In genomic region chr15:70851889-70852288, GRCh38 we compare ENCODE assay signal across 19 cellular contexts. TPM values are rescaled to one million over a fixed set of nuclear protein-coding genes. Genes with fewer than 3 reads are reported as not detected.
DNase-seq lines count a peak whose midpoint lies in the region; ATAC-seq and TF ChIP-seq lines count a peak whose summit lies in the region.
"Had no signal": no experiment of that assay in that cellular context is flagged by ENCODE, and none has a peak within 500 bp of the region (broad histone marks: within the 10 kb centered on the region; RNA-seq: fewer than 3 reads in every experiment).

No MANE protein-coding gene starts in this region.

- peaks cover 29% of the 10 kb centered on the region for H3K36me3 Mint-ChIP-seq in HFFc6 (ENCODE audit: low read depth)
- H3K36me3 Mint-ChIP-seq in activated naive CD4-positive, alpha-beta T cell treated with anti-CD3 and anti-CD28 coated beads, Interleukin-2, amount 50 U/mL, for 72 hours: peaks cover 0 to 7% of the 10 kb centered on the region in 2 donors
- H3K36me3 Mint-ChIP-seq: activated naive CD8-positive, alpha-beta T cell treated with anti-CD3 and anti-CD28 coated beads for 36 hours; immature natural killer cell had no signal

- H3K27me3 ChIP-seq in gastroesophageal sphincter (no peaks in the 10 kb centered on the region), Peyer's patch (no peaks in the 10 kb centered on the region)
- H3K27me3 ChIP-seq: ovary had no signal

- no peaks in the 10 kb centered on the region; the same call in 1 of the 2 replicates for H3K27me3 Mint-ChIP-seq in HFFc6 (ENCODE audit: insufficient read depth)

- H3K36me3 ChIP-seq in gastroesophageal sphincter (peaks cover 0 to 18% of the 10 kb centered on the region in 2 donors), mucosa of descending colon (ENCODE audit: low read depth) (no peaks in the 10 kb centered on the region), Peyer's patch (no peaks in the 10 kb centered on the region)
- H3K36me3 ChIP-seq: ovary, transverse colon had no signal

- H3K4me3 ChIP-seq in astrocyte of the spinal cord (ENCODE audit: low read depth, low read length) (peak overlapping the region; percentile 67), gastroesophageal sphincter (peak overlapping the region in 1 of 2 donors; percentile 93), mucosa of descending colon (no peak overlapping the region), Peyer's patch (no peak overlapping the region)

- in situ Hi-C loops in astrocyte of the spinal cord (cut with HindIII; ENCODE audit: low sequenced_read_pairs): no loop called here

- TF ChIP-seq CTCF in HFFc6 (IDR thresholded peaks at IDR 0.05): no peak
- TF ChIP-seq CTCF in astrocyte of the spinal cord (IDR thresholded peaks at IDR 0.05; ENCODE audit: low read depth, low read length): no peak
- TF ChIP-seq CTCF in gastroesophageal sphincter (IDR thresholded peaks at IDR 0.05): no peak
- no peak for TF ChIP-seq CTCF in mucosa of descending colon (IDR thresholded peaks at IDR 0.05)
- TF ChIP-seq CTCF in Peyer's patch (IDR thresholded peaks at IDR 0.05): no peak

- H3K9me3 ChIP-seq in gastroesophageal sphincter (no peaks in the 10 kb centered on the region), mucosa of descending colon (no peaks in the 10 kb centered on the region), Peyer's patch (no peaks in the 10 kb centered on the region)
- H3K9me3 ChIP-seq: ovary, transverse colon had no signal

- no peaks in the 10 kb centered on the region for H3K9me3 Mint-ChIP-seq in HFFc6
- H3K9me3 Mint-ChIP-seq in activated naive CD4-positive, alpha-beta T cell treated with anti-CD3 and anti-CD28 coated beads, Interleukin-2, amount 50 U/mL, for 72 hours: no peaks in the 10 kb centered on the region
- H3K9me3 Mint-ChIP-seq: activated naive CD8-positive, alpha-beta T cell treated with anti-CD3 and anti-CD28 coated beads for 36 hours; dendritic cell treated with granulocyte-macrophage colony-stimulating factor and Interleukin-4, amounts not matched to agents 40 ng/mL and 50 ng/mL, for 4 days; immature natural killer cell; T-helper 1 cell treated with Interleukin-12 subunit alpha and Interleukin-12 subunit beta and Interleukin-4 antibody, amounts not matched to agents 30 μg/mL and 1 μg/mL, for 36 hours had no signal

- no peak for TF ChIP-seq EP300 in gastroesophageal sphincter (IDR thresholded peaks at IDR 0.05)

- ATAC-seq in gastroesophageal sphincter (no peak), GM21528 (IDR thresholded peaks at IDR 0.05; ENCODE audit: low FRiP score, unreplicated experiment) (no peak), mucosa of descending colon (no peak)
- no peak for ATAC-seq in activated naive CD4-positive, alpha-beta T cell treated with anti-CD3 and anti-CD28 coated beads, Interleukin-2, amount 50 U/mL, for 72 hours
- ATAC-seq: activated CD4-positive, CD25-positive, alpha-beta regulatory T cell treated with anti-CD3 and anti-CD28 coated beads, Interleukin-2, amount 50 U/mL, for 24 hours had no signal

- intact Hi-C loops in mucosa of descending colon (cut with DNase I, micrococcal nuclease): no loop called here

- 93 to 97% methylated on average over 3 to 6 of the region's 6 CpGs for WGBS in gastroesophageal sphincter (ENCODE audit: low coverage in 1 of 2), 2 donors

- H3K4me3 Mint-ChIP-seq in HFFc6: peak overlapping the region; percentile 95
- H3K4me3 Mint-ChIP-seq: activated naive CD8-positive, alpha-beta T cell treated with anti-CD3 and anti-CD28 coated beads for 36 hours; dendritic cell treated with granulocyte-macrophage colony-stimulating factor and Interleukin-4, amounts not matched to agents 40 ng/mL and 50 ng/mL, for 4 days; T-helper 1 cell treated with Interleukin-12 subunit alpha and Interleukin-12 subunit beta and Interleukin-4 antibody, amounts not matched to agents 30 μg/mL and 1 μg/mL, for 36 hours had no signal

- DNase-seq in HFFc6 (no peak), astrocyte of the spinal cord (ENCODE audit: low read depth, low spot score) (no peak), substantia nigra (lab: John Stamatoyannopoulos, UW) (peak in 1 of 49 donors; percentile 18), mucosa of descending colon (no peak), Peyer's patch (no peak)
- no peak for DNase-seq in activated naive CD4-positive, alpha-beta T cell treated with anti-CD3 and anti-CD28 coated beads, Interleukin-2, amount 50 U/mL, for 72 hours (ENCODE audit: low spot score in 2 of 2)
- DNase-seq: activated naive CD8-positive, alpha-beta T cell treated with anti-CD3 and anti-CD28 coated beads for 36 hours; foreskin melanocyte; immature natural killer cell; midbrain; NCI-H1930; NCI-H526; ovary; transverse colon had no signal

- H3K4me1 ChIP-seq in gastroesophageal sphincter (peaks cover 0 to 54% (median 9%) of the 10 kb centered on the region in 3 donors), mucosa of descending colon (ENCODE audit: low read depth) (no peaks in the 10 kb centered on the region), Peyer's patch (peaks cover 0 to 11% (median 0%) of the 10 kb centered on the region in 4 donors)

- peak overlapping the region; percentile 92 for H3K27ac Mint-ChIP-seq in HFFc6
- no peak overlapping the region for H3K27ac Mint-ChIP-seq in activated naive CD4-positive, alpha-beta T cell treated with anti-CD3 and anti-CD28 coated beads, Interleukin-2, amount 50 U/mL, for 72 hours
- H3K27ac Mint-ChIP-seq: activated naive CD8-positive, alpha-beta T cell treated with anti-CD3 and anti-CD28 coated beads for 36 hours; dendritic cell treated with granulocyte-macrophage colony-stimulating factor and Interleukin-4, amounts not matched to agents 40 ng/mL and 50 ng/mL, for 4 days; immature natural killer cell; T-helper 1 cell treated with Interleukin-12 subunit alpha and Interleukin-12 subunit beta and Interleukin-4 antibody, amounts not matched to agents 30 μg/mL and 1 μg/mL, for 36 hours had no signal

- TF ChIP-seq POLR2A in gastroesophageal sphincter (IDR thresholded peaks at IDR 0.05): no peak
- no peak for TF ChIP-seq POLR2A in Peyer's patch (IDR thresholded peaks at IDR 0.05)

- H3K4me1 Mint-ChIP-seq in HFFc6 (ENCODE audit: low read depth): peaks cover 64% of the 10 kb centered on the region

- H3K27ac ChIP-seq in gastroesophageal sphincter: peak overlapping the region in 3 of 4 donors; percentile 87 to 94 (median 91)
- H3K27ac ChIP-seq in substantia nigra (ENCODE audit: low read depth, low read length, poor library complexity, severe bottlenecking): peak overlapping the region; percentile 99
- H3K27ac ChIP-seq in Peyer's patch: no peak overlapping the region

RNA-seq across cellular contexts. Expression of gene LARP6, which starts 2.1 kb away (rescaled TPM):
- total RNA-seq in HFFc6 (2021; fragmentation: NEBNext Ultra II Directional; extraction: Animal tissue kit (Norgen Biotek cat#: 25700)): 100 to 1,000 TPM; 105 to 121 (median 115) TPM
- total RNA-seq in gastroesophageal sphincter (10 to 100 TPM; 43.7 to 48.2 (median 45.5) TPM), mucosa of descending colon (10 to 100 TPM in 1 of 3 donors, 1 to 10 TPM in 1, under 1 TPM in 1; 0.55 to 24.8 (median 3.8) TPM), Peyer's patch (10 to 100 TPM in 1 of 4 donors, 1 to 10 TPM in 2, under 1 TPM in 1; 0.35 to 23.9 (median 6.0) TPM)
- under 1 TPM in 1 of 2 donors, not detected in 1; 0.23 TPM for total RNA-seq in activated naive CD4-positive, alpha-beta T cell treated with anti-CD3 and anti-CD28 coated beads, Interleukin-2, amount 50 U/mL, for 72 hours

RNA-seq across cellular contexts. Expression of gene THAP10, which starts 40.3 kb away (rescaled TPM):
- total RNA-seq in HFFc6 (2021; fragmentation: NEBNext Ultra II Directional; extraction: Animal tissue kit (Norgen Biotek cat#: 25700)): 1 to 10 TPM; 4.2 to 5.8 (median 5.1) TPM
- total RNA-seq in gastroesophageal sphincter: 1 to 10 TPM; 1.5 to 4.6 (median 2.7) TPM
- under 1 TPM in 1 of 2 donors, not detected in 1; 0.19 TPM for total RNA-seq in activated naive CD4-positive, alpha-beta T cell treated with anti-CD3 and anti-CD28 coated beads, Interleukin-2, amount 50 U/mL, for 72 hours
- 1 to 10 TPM; 1.2 to 2.7 (median 1.6) TPM for total RNA-seq in mucosa of descending colon
- 1 to 10 TPM; 1.2 to 6.0 (median 2.1) TPM for total RNA-seq in Peyer's patch

RNA-seq across cellular contexts. Expression of gene LRRC49, which starts 40.7 kb away (rescaled TPM):
- 10 to 100 TPM in 3 of 6 experiments, 1 to 10 TPM in 3; 6.2 to 13.4 (median 10.2) TPM for total RNA-seq in HFFc6 (2021; fragmentation: NEBNext Ultra II Directional; extraction: Animal tissue kit (Norgen Biotek cat#: 25700))
- total RNA-seq in gastroesophageal sphincter (10 to 100 TPM in 2 of 4 donors, 1 to 10 TPM in 2; 5.8 to 14.5 (median 9.2) TPM), mucosa of descending colon (1 to 10 TPM; 2.7 to 5.7 (median 4.7) TPM), Peyer's patch (1 to 10 TPM in 3 of 4 donors, not detected in 1; 2.7 to 6.0 (median 4.4) TPM)
- not detected for total RNA-seq in activated naive CD4-positive, alpha-beta T cell treated with anti-CD3 and anti-CD28 coated beads, Interleukin-2, amount 50 U/mL, for 72 hours

Comparison
In these comparisons a context has a peak if more than half of its experiments do, and no peak if none do; other contexts are left out.
1. H3K27ac ChIP-seq: peak in gastroesophageal sphincter (3 of 4) and substantia nigra (single experiment); none in Peyer's patch (0 of 4).